ENCODE assay signal across 16 cellular contexts in genomic region chr2:175854665-175855064, GRCh38.
DNase-seq lines count a peak whose midpoint lies in the region; ATAC-seq and TF ChIP-seq lines count a peak whose summit lies in the region.
"Had no signal": no experiment of that assay in that cellular context is flagged by ENCODE, and none has a peak within 500 bp of the region (broad histone marks: within the 10 kb centered on the region; RNA-seq: fewer than 3 reads in every experiment).

No MANE protein-coding gene starts in this region.

- ATAC-seq in SK-N-SH treated with all-trans-retinoic acid at 6 μM for 48 hours (peak; percentile 48; the same call in 2 of the 3 replicates), HG03196 (IDR thresholded peaks at IDR 0.05; ENCODE audit: unreplicated experiment) (no peak)
- ATAC-seq: gastroesophageal sphincter, left lobe of liver had no signal

- peak; percentile 68 for DNase-seq in AG20443 (ENCODE audit: low spot score)
- DNase-seq in NCI-H1092 treated with DMSO at 0.1 percent for 48 hours (lab: John Stamatoyannopoulos, UW), result peak; percentile 62
- DNase-seq in left kidney (ENCODE audit: low read depth, low spot score), result peak; percentile 45
- no peak for DNase-seq in NCI-H446 treated with DMSO at 0.1 percent for 48 hours (lab: John Stamatoyannopoulos, UW)
- DNase-seq in NCI-H2081 treated with DMSO at 0.1 percent for 48 hours (lab: John Stamatoyannopoulos, UW), result no peak
- no peak for DNase-seq in COLO829 (ENCODE audit: low spot score)
- DNase-seq: activated naive CD4-positive, alpha-beta T cell treated with anti-CD3 and anti-CD28 coated beads for 36 hours; aorta; CD4-positive, alpha-beta memory T cell; EL; nucleus accumbens; stimulated activated naive CD4-positive, alpha-beta T cell treated with Interleukin-2 at 50 U/mL for 16 hours had no signal

TF ChIP-seq in SK-N-SH treated with all-trans-retinoic acid at 6 μM for 48 hours, 23 proteins besides CTCF, POLR2A, EP300 and RAD21:
- peak; percentile 54; the same call in 1 of the 2 replicates for TF ChIP-seq TSHZ2 (CRISPR knock-in tag; IDR thresholded peaks at IDR 0.05)
- TF ChIP-seq ZNF8 (CRISPR knock-in tag; IDR thresholded peaks at IDR 0.05), result no peak
- TF ChIP-seq CREB5 (CRISPR knock-in tag; IDR thresholded peaks at IDR 0.05; ENCODE audit: low read depth), result no peak
- peak; percentile 93 for TF ChIP-seq TCF4 (CRISPR knock-in tag; IDR thresholded peaks at IDR 0.05; ENCODE audit: borderline replicate concordance)
- no peak for TF ChIP-seq ARNTL (CRISPR knock-in tag; IDR thresholded peaks at IDR 0.05; ENCODE audit: borderline replicate concordance, low read depth)
TF ChIP-seq in SK-N-SH treated with all-trans-retinoic acid at 6 μM for 48 hours: peak in this region for 2.

Comparison
In these comparisons a context has a peak if more than half of its experiments do, and no peak if none do; other contexts are left out.
1. DNase-seq: peak in AG20443 (single experiment), NCI-H1092 treated with DMSO at 0.1 percent for 48 hours (single experiment) and left kidney (single experiment); none in NCI-H446 treated with DMSO at 0.1 percent for 48 hours (single experiment), NCI-H2081 treated with DMSO at 0.1 percent for 48 hours (single experiment) and COLO829 (single experiment).